ENCODE assay signal across 10 cellular contexts in the genomic region with DNA sequence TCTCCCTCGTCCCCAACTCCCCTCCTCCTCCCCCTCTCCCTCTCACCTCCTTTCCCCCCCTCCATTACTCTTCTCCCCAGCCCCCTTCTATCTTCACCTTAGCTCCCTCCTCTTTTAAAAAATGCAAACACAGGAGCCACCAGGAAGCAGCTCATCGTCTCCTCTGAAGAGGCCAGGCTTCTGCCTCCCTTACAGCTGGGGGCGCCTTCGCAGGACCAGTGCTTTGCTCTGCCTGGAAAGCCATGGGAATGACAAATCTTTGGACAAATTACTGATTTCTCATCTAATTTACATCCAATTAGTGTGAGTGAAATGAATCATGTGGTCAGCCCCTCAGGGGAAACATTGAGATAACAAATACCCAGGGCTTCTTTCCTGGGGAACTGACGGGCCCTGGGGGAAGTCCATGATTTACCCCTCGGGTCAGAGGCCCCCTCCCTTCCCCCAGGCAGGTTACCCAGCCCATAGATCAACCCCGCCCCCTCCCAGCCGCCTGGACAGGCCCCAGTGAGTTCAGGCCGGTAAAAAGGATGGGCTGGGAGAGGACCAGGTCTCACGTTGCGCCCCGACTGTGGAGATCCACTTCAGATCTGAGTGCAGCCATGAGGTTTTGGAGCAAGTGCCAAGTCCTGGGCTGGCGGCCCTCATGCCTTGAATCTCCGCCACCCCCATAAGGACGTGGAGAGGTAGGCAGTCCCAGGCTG.
DNase-seq lines count a peak whose midpoint lies in the region; ATAC-seq and TF ChIP-seq lines count a peak whose summit lies in the region.
"Had no signal": no experiment of that assay in that cellular context is flagged by ENCODE, and none has a peak within 500 bp of the region (broad histone marks: within the 10 kb centered on the region; RNA-seq: fewer than 3 reads in every experiment).

No MANE protein-coding gene starts in this region.

- peak overlapping the region; percentile 80 to 94 for H3K4me3 Mint-ChIP-seq in CD14-positive monocyte
- H3K4me3 Mint-ChIP-seq in WTC11 = peak overlapping the region; percentile 53

- CTCF ChIA-PET in WTC11 (lab: Charles Lee) = interaction anchor here (0.7 to 1.9 kb wide), 17 partner anchors 12 to 276 kb away, joined by 3 to 8 read pairs (median 4); no protein-coding TSS in a partner anchor

- DNase-seq in CD14-positive monocyte (ENCODE audit: low spot score) (no peak), WTC11 (ENCODE audit: low spot score) (peak; percentile 71), left kidney (ENCODE audit: low read depth, low spot score) (peak; percentile 76), pons (ENCODE audit: low spot score) (no peak), hepatic stellate cell (ENCODE audit: low spot score) (no peak), Ammon's horn (ENCODE audit: low spot score) (no peak)
- DNase-seq: Calu3, NCI-H1930 had no signal

- POLR2A ChIA-PET in WTC11 (lab: Charles Lee) = interaction anchor here (0.6 to 1.1 kb wide), 6 partner anchors 31 to 925 kb away, joined by 3 to 5 read pairs (median 4); a partner anchor contains a TSS

- H3K4me1 Mint-ChIP-seq in CD14-positive monocyte (peaks cover 18% of the 10 kb centered on the region), WTC11 (peaks cover 41% of the 10 kb centered on the region)

- no peaks in the 10 kb centered on the region for H3K36me3 Mint-ChIP-seq in CD14-positive monocyte
- no peaks in the 10 kb centered on the region for H3K36me3 Mint-ChIP-seq in WTC11

- peaks cover 2 to 17% (median 12%) of the 10 kb centered on the region in 3 donors for H3K27me3 Mint-ChIP-seq in CD14-positive monocyte (ENCODE audit: low read depth in 3 of 3)
- H3K27me3 Mint-ChIP-seq in WTC11 (ENCODE audit: low read depth) = no peaks in the 10 kb centered on the region; the same call in none of the 2 replicates

- intact Hi-C loops in CD14-positive monocyte (cut with micrococcal nuclease) = no loop called here

- H3K27ac Mint-ChIP-seq in CD14-positive monocyte (no peak overlapping the region), WTC11 (peak overlapping the region; percentile 74; the same call in 1 of the 2 replicates)

- ATAC-seq in GM19455 (IDR thresholded peaks at IDR 0.05; ENCODE audit: unreplicated experiment) = peak; percentile 16
- ATAC-seq in WTC11 = peak; percentile 82
- ATAC-seq in HG02759 (IDR thresholded peaks at IDR 0.05; ENCODE audit: unreplicated experiment) = no peak

- no peak for TF ChIP-seq CTCF in CD14-positive monocyte (IDR thresholded peaks at IDR 0.05)
- TF ChIP-seq CTCF in WTC11 (IDR thresholded peaks at IDR 0.05) = no peak

- peaks cover 0 to 1% (median 0%) of the 10 kb centered on the region in 7 donors for H3K9me3 Mint-ChIP-seq in CD14-positive monocyte
- H3K9me3 Mint-ChIP-seq in WTC11 = no peaks in the 10 kb centered on the region

TF ChIP-seq in WTC11, 78 proteins besides CTCF, POLR2A, EP300 and RAD21:
- TF ChIP-seq, protein P1, sequence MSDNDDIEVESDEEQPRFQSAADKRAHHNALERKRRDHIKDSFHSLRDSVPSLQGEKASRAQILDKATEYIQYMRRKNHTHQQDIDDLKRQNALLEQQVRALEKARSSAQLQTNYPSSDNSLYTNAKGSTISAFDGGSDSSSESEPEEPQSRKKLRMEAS (CRISPR knock-in tag; IDR thresholded peaks at IDR 0.05) = 0 out of 2 replicates have a peak, but pooled peaks have one; percentile 54
- no peak for TF ChIP-seq NR2C2 (CRISPR knock-in tag; IDR thresholded peaks at IDR 0.05)
- no peak for TF ChIP-seq MYBL2 (CRISPR knock-in tag; IDR thresholded peaks at IDR 0.05)
- 0 out of 2 replicates have a peak, but pooled peaks have one; percentile 9 for TF ChIP-seq ZNF263 (CRISPR knock-in tag; IDR thresholded peaks at IDR 0.05; ENCODE audit: low read depth)
TF ChIP-seq in WTC11: peak in this region for 2.

Comparison
In these comparisons a context has a peak if more than half of its experiments do, and no peak if none do; other contexts are left out.
1. DNase-seq: peak in WTC11 (single experiment) and left kidney (single experiment); none in CD14-positive monocyte (single experiment), pons (single experiment), hepatic stellate cell (single experiment) and Ammon's horn (single experiment).